8 cellular contexts compared by ENCODE assay signal in the genomic region with DNA sequence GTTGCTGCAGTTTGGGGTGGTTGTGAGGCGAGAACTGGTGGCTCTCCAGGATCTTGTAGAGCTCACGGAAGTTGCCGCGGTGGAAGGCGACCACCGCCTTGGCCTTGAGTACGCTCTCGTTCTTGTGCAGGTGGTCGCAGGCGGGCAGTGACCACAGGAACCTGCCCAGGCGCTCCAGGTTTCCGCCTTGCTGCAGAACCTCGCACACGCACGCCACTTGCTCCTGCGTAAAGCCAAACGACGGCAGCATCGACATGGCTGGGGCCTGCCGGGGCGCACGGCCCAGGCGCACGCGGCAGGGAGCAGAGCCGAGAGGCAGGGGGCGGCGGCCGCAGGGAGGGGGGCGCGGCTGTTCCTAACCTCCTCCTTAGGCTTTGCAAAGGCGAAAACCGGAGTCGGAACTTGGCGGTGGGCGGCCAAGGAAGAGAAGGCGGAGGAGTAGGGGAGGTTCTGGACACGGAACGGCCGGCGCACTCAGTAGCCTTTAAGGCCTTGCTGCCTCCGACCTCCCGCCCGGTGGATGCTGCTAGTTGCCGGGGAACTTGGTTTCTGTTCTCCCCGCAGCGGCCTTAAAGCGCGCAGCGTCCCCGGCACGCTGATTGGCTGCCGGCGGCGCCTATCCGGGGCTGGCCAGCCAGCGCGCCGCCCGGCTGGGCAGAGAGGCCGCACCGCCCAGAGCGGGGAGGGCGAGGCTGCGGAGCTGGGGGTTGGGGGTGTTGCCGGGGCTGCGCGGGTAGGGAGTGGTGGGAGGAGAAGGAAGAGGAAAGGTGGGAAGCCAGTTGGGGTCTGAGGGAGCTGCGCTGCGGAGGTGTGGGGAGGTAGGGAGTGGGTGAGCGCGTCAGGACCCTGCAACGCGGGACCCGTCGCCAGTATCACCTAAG. TPM values are rescaled to one million over a fixed set of nuclear protein-coding genes. Genes with fewer than 3 reads are reported as not detected.
A peak's percentile ranks its signal among the peaks of the same experiment; 100 is the strongest.
DNase-seq lines count a peak whose midpoint lies in the region; ATAC-seq and FAIRE-seq lines count a peak whose summit lies in the region.

SIX1 (minus strand) TSS at position 544 of the 881 bp plus-strand sequence; CDS start at position 256, 288 bp downstream.

- H3K36me3 ChIP-seq in ACC112 (ENCODE audit: insufficient read depth, low read length), result no peaks in the 10 kb centered on the region; the same call in 1 of the 2 replicates

- H3K27ac ChIP-seq in ACC112 (ENCODE audit: low read depth, low read length), result peak within 1 kb of the TSS; percentile 66
- H3K27ac ChIP-seq in right cardiac atrium (ENCODE audit: low read length), result no peak within 1 kb of the TSS

- DNase-seq in GM18507 (ENCODE audit: extremely low spot score, insufficient read length, low read depth) (peak; percentile 30), NCI-H69 (lab: John Stamatoyannopoulos, UW) (peak; percentile 96), amniotic stem cell (lab: John Stamatoyannopoulos, UW) (peak; percentile 91), right cardiac atrium (peak; percentile 66 to 79 (median 75)), pulmonary artery endothelial cell (ENCODE audit: low read depth, low spot score) (peak; percentile 70)

- H3K4me3 ChIP-seq in ACC112 (ENCODE audit: low read depth, low read length) (peak within 1 kb of the TSS; percentile 80), right cardiac atrium (ENCODE audit: low read length) (peak within 1 kb of the TSS; percentile 37)

- peak within 1 kb of the TSS; percentile 92 for H2AFZ ChIP-seq in ACC112 (ENCODE audit: low read length, unreplicated experiment)

- H3K9me3 ChIP-seq in right cardiac atrium (ENCODE audit: control insufficient read depth, low read length), result no peaks in the 10 kb centered on the region

- 1% methylated on average over 76 of the region's 76 CpGs for WGBS in right cardiac atrium

- intact Hi-C loops in right cardiac atrium (cut with DNase I), result no loop called here

- FAIRE-seq in GM18507 (lab: Jason Lieb, UNC), result no peak

- peaks cover 13% of the 10 kb centered on the region for H3K4me1 ChIP-seq in ACC112 (ENCODE audit: control insufficient read depth, insufficient read depth, low read length, unreplicated experiment)
- no peaks in the 10 kb centered on the region for H3K4me1 ChIP-seq in right cardiac atrium (ENCODE audit: control insufficient read depth, insufficient read depth, low read length)

- ATAC-seq in HG03520 (IDR thresholded peaks at IDR 0.05; ENCODE audit: unreplicated experiment) (peak; percentile 57), right cardiac atrium (peak; percentile 94 to 97), HG03457 (IDR thresholded peaks at IDR 0.05; ENCODE audit: unreplicated experiment) (no peak)

- peaks cover 50% of the 10 kb centered on the region for H3K79me2 ChIP-seq in ACC112 (ENCODE audit: control insufficient read depth, insufficient read depth, low read length, unreplicated experiment)

- H3K27me3 ChIP-seq in ACC112 (ENCODE audit: insufficient read depth, low read length), result no peaks in the 10 kb centered on the region
- H3K27me3 ChIP-seq in right cardiac atrium (ENCODE audit: control insufficient read depth, insufficient read depth), result peaks cover 3% of the 10 kb centered on the region

RNA-seq across cellular contexts. Expression of gene SIX1, which starts in this region (rescaled TPM):
- total RNA-seq in right cardiac atrium, result not detected
- 0.14 TPM for polyA plus RNA-seq in right cardiac atrium
- 0.73 and 1.4 TPM in 2 replicates for total RNA-seq in pulmonary artery endothelial cell

Comparison
In these comparisons a context has a peak if more than half of its experiments do, and no peak if none do; other contexts are left out.
1. Peak in DNase-seq, ATAC-seq and H3K4me3 ChIP-seq in right cardiac atrium; RNA of the gene not detected or under 1 TPM.
2. DNase-seq: peak in every context shown above with its lines; median percentile 96 in NCI-H69; 91 in amniotic stem cell; 75 in right cardiac atrium; 70 in pulmonary artery endothelial cell; 30 in GM18507.